Comparison of ENCODE assay signal across 8 cellular contexts in the genomic region with DNA sequence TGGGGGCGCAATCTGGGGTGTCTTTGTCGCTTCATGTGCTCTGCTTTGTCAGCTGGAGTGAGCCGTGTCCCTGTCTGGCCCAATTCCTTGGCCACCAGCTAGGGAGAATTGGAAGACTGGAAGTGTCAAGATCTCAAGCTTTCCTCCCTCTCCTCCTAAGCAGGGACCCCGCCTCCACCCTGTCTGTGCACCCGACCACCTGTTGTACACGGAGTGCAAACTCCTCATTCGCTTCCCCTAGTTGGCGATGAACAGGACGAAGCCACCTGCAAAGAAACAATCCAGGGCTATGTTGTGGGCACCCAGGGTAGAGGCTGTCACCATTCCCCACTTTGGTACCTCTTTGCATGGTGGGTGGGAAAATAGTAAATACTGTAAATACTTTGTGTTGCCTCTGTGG. TPM values are rescaled to one million over a fixed set of nuclear protein-coding genes. Genes with fewer than 3 reads are reported as not detected.
DNase-seq lines count a peak whose midpoint lies in the region; ATAC-seq and TF ChIP-seq lines count a peak whose summit lies in the region.
"Had no signal": no experiment of that assay in that cellular context is flagged by ENCODE, and none has a peak within 500 bp of the region (broad histone marks: within the 10 kb centered on the region; RNA-seq: fewer than 3 reads in every experiment).

No MANE protein-coding gene starts in this region.

- peaks cover 13% of the 10 kb centered on the region for H3K4me1 ChIP-seq in HAP-1

- H3K9me3 Mint-ChIP-seq in brain, result peaks cover 0 to 2% (median 0%) of the 10 kb centered on the region in 5 experiments

- in situ Hi-C loops in HAP-1 (cut with MboI; ENCODE audit: low sequenced_read_pairs), result no loop called here

- no peaks in the 10 kb centered on the region for H3K9me3 ChIP-seq in HAP-1

- H3K4me3 ChIP-seq in HAP-1, result peak overlapping the region; percentile 80

- ATAC-seq in HG03280 (IDR thresholded peaks at IDR 0.05; ENCODE audit: unreplicated experiment), result no peak

- H3K4me1 Mint-ChIP-seq in brain, result peaks cover 47% of the 10 kb centered on the region

- peak overlapping the region in 2 of 5 experiments; percentile 14 to 97 for H3K27ac Mint-ChIP-seq in brain

- H3K27me3 ChIP-seq in HAP-1 (ENCODE audit: low read depth), result no peaks in the 10 kb centered on the region

- H3K36me3 ChIP-seq in HAP-1 (replicated peaks), result peaks cover 47% of the 10 kb centered on the region

- DNase-seq in HAP-1 (ENCODE audit: low spot score in 2 of 2) (no peak), NCI-H2029 (lab: John Stamatoyannopoulos, UW) (no peak)
- DNase-seq: effector CD4-positive, alpha-beta T cell; GDM1; NCI-H526; stimulated activated CD4-positive, alpha-beta T cell treated with anti-CD3 and anti-CD28 coated beads, Interleukin-15, amount 100 ng/mL, for 24 hours had no signal

- H3K4me3 Mint-ChIP-seq in brain, result peak overlapping the region; percentile 89 to 99 (median 97)

- peaks cover 28% of the 10 kb centered on the region for H3K36me3 Mint-ChIP-seq in brain

- no peak for TF ChIP-seq CTCF in brain (conservative IDR thresholded peaks at IDR 0.05)

- H3K27me3 Mint-ChIP-seq in brain, result peaks cover 25% of the 10 kb centered on the region

RNA-seq across cellular contexts. Expression of a gene that starts 1.7 kb away (rescaled TPM):
- polyA plus RNA-seq in brain (ENCODE audit: insufficient read depth, low read depth, low replicate concordance), result not detected

RNA-seq across cellular contexts. Expression of a gene that starts 1.8 kb away (rescaled TPM):
- polyA plus RNA-seq in brain (ENCODE audit: insufficient read depth, low read depth, low replicate concordance), result 77.9 TPM

RNA-seq across cellular contexts. Expression of a gene that starts 2.0 kb away (rescaled TPM):
- 65.7 TPM for polyA plus RNA-seq in brain (ENCODE audit: insufficient read depth, low read depth, low replicate concordance)

RNA-seq across cellular contexts. Expression of a gene that starts 13.5 kb away (rescaled TPM):
- polyA plus RNA-seq in brain (ENCODE audit: insufficient read depth, low read depth, low replicate concordance), result 0.20 TPM

RNA-seq across cellular contexts. Expression of a gene that starts 20.2 kb away (rescaled TPM):
- 19.5 TPM for polyA plus RNA-seq in brain (ENCODE audit: insufficient read depth, low read depth, low replicate concordance)
